12 cellular contexts compared by ENCODE assay signal in the genomic region with DNA sequence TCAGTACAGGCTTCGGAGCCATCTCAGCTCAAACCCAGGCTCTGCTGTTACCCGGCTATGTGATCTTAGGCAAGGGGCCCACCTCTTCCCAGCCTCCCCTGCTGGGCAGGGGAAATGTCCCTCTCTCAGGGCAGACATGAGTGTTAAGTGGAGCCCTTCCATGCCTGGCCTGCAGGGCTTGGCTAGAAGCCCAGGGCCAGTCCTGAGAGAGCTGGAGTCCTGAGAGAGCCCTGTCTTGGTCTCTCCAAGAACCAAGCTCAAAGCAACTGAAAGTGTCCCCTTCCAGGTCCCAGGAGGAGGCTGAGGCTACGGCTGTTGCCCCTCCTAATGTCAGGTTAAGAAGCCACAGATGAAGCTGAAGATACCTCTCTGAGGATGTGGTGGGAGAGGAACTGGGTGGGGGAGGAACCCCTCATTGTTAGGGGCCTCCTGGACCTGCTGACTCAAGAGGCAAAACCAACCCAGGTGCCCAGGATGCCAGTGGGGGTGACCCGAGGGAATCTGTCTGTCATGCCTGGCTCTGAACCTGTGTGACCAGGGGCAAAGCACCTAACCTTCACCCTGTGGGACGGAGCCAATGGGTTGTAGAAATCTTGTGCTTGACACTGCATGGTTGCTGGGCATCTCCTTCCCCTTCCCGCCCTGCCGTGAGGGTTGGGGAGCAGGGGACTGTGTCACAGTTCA. TPM values are rescaled to one million over a fixed set of nuclear protein-coding genes. Genes with fewer than 3 reads are reported as not detected.
DNase-seq lines count a peak whose midpoint lies in the region; ATAC-seq, FAIRE-seq and TF ChIP-seq lines count a peak whose summit lies in the region.
"Had no signal": no experiment of that assay in that cellular context is flagged by ENCODE, and none has a peak within 500 bp of the region (broad histone marks: within the 10 kb centered on the region; RNA-seq: fewer than 3 reads in every experiment).

No MANE protein-coding gene starts in this region.

- H3K27me3 Mint-ChIP-seq in HFFc6 (ENCODE audit: insufficient read depth): peaks cover 5% of the 10 kb centered on the region
- no peaks in the 10 kb centered on the region for H3K27me3 Mint-ChIP-seq in Calu3 (ENCODE audit: unreplicated experiment)

- in situ Hi-C loops in K562 (cut with MboI): no loop called here

- TF ChIP-seq RAD21 in K562 (CRISPR knock-in tag; conservative IDR thresholded peaks at IDR 0.05 in 1 of 2, IDR thresholded peaks at IDR 0.05 in 1 of 2): no peak

- H3K27ac ChIP-seq in K562 (ENCODE audit: extremely low read depth, low read depth, low read length): no peak overlapping the region
- H3K27ac ChIP-seq: RWPE1 had no signal

- H3K9me3 Mint-ChIP-seq in HFFc6: no peaks in the 10 kb centered on the region
- H3K9me3 Mint-ChIP-seq in Calu3 (ENCODE audit: low read depth, unreplicated experiment): no peaks in the 10 kb centered on the region
- H3K9me3 Mint-ChIP-seq: stimulated activated memory B cell treated with anti-CD40 and anti-IgM and Interleukin-4, amounts not matched to agents 10 μg/mL and 1 μg/mL and 100 μg/mL, for 72 hours had no signal

- H3K4me2 ChIP-seq in K562 (ENCODE audit: insufficient read depth, low read length): no peak overlapping the region

- H3K27me3 ChIP-seq in K562 (ENCODE audit: control insufficient read depth in 2 of 2, insufficient read depth in 2 of 2, low read length in 2 of 2): no peaks in the 10 kb centered on the region

- TF ChIP-seq CTCF in HFFc6 (IDR thresholded peaks at IDR 0.05) (peak; percentile 37), K562 (IDR thresholded peaks at IDR 0.05 in 2 of 3, conservative IDR thresholded peaks at IDR 0.05 in 1 of 3; ENCODE audit: insufficient read depth in 2 of 3, low read depth in 1 of 3, low read length in 3 of 3) (peak in 1 of 3 experiments; percentile 16; a peak in 1 of 6 replicates), Calu3 (IDR thresholded peaks at IDR 0.05; ENCODE audit: unreplicated experiment) (no peak)

- WGBS in K562 (ENCODE audit: insufficient coverage, low coverage, missing lambda C conversion rate): 70% methylated on average over 7 of the region's 7 CpGs

- no peaks in the 10 kb centered on the region for H3K9me3 ChIP-seq in K562 (replicated peaks; ENCODE audit: control insufficient read depth, insufficient read depth, low read depth, low read length)

- intact Hi-C loops in K562 (cut with micrococcal nuclease): no loop called here
- intact Hi-C loops in Calu3 (cut with micrococcal nuclease; ENCODE audit: unreplicated experiment): no loop called here

- no peak overlapping the region; the same call in 1 of the 2 replicates for H3K4me3 Mint-ChIP-seq in HFFc6
- H3K4me3 Mint-ChIP-seq in Calu3 (ENCODE audit: low read depth, unreplicated experiment): no peak overlapping the region
- H3K4me3 Mint-ChIP-seq: stimulated activated memory B cell treated with anti-CD40 and anti-IgM and Interleukin-4, amounts not matched to agents 10 μg/mL and 1 μg/mL and 100 μg/mL, for 72 hours had no signal

- peaks cover 3% of the 10 kb centered on the region for H3K9me1 ChIP-seq in K562 (ENCODE audit: control insufficient read depth, insufficient read depth, low read length)

- peak; percentile 19 for FAIRE-seq in K562 (lab: Jason Lieb, UNC)
- FAIRE-seq: keratinocyte had no signal

- CTCF ChIA-PET in K562 (lab: Yijun Ruan, JAX; ENCODE audit: low intra/inter-chr PET ratio) (no interaction called here), Calu3 (lab: Charles Lee) (interaction anchor here (0.6 to 1.2 kb wide), 3 partner anchors 16 to 273 kb away, joined by 3 read pairs; no protein-coding TSS in a partner anchor)

- no peaks in the 10 kb centered on the region; the same call in 1 of the 2 replicates for H4K20me1 ChIP-seq in K562 (replicated peaks; ENCODE audit: control insufficient read depth, insufficient read depth, low read length)

- H3K36me3 Mint-ChIP-seq in HFFc6 (ENCODE audit: low read depth) (no peaks in the 10 kb centered on the region), Calu3 (ENCODE audit: insufficient read depth, unreplicated experiment) (no peaks in the 10 kb centered on the region)
- H3K36me3 Mint-ChIP-seq: stimulated activated memory B cell treated with anti-CD40 and anti-IgM and Interleukin-4, amounts not matched to agents 10 μg/mL and 1 μg/mL and 100 μg/mL, for 72 hours had no signal

- peak; percentile 50 for DNase-seq in AG08396 (ENCODE audit: low spot score)
- DNase-seq in HFFc6: peak; percentile 32
- no peak for DNase-seq in K562 (ENCODE audit: extremely low read depth in 1 of 4, low spot score in 3 of 4)
- DNase-seq in medulla oblongata (ENCODE audit: extremely low spot score): peak; percentile 36
- no peak for DNase-seq in NCI-H146 treated with DMSO at 0.1 percent for 48 hours (lab: John Stamatoyannopoulos, UW; ENCODE audit: unreplicated experiment)
- no peak for DNase-seq in Calu3
- no peak for DNase-seq in GDM1 (lab: John Stamatoyannopoulos, UW)
- DNase-seq: effector CD4-positive, alpha-beta T cell had no signal

- H3K4me3 ChIP-seq in K562: no peak overlapping the region

- no peak for TF ChIP-seq EP300 in K562 (IDR thresholded peaks at IDR 0.05; ENCODE audit: low read length)

- no peaks in the 10 kb centered on the region for H3K79me2 ChIP-seq in K562 (ENCODE audit: control insufficient read depth, insufficient read depth, low read length)

- peak; percentile 62 for ATAC-seq in K562
- no peak for ATAC-seq in GM19328 (IDR thresholded peaks at IDR 0.05; ENCODE audit: unreplicated experiment)
- ATAC-seq: stimulated activated memory B cell treated with anti-CD40 and anti-IgM and Interleukin-4, amounts not matched to agents 10 μg/mL and 1 μg/mL and 100 μg/mL, for 72 hours had no signal

- no peak overlapping the region for H3K27ac Mint-ChIP-seq in HFFc6
- H3K27ac Mint-ChIP-seq in Calu3 (ENCODE audit: unreplicated experiment): no peak overlapping the region
- H3K27ac Mint-ChIP-seq: stimulated activated memory B cell treated with anti-CD40 and anti-IgM and Interleukin-4, amounts not matched to agents 10 μg/mL and 1 μg/mL and 100 μg/mL, for 72 hours had no signal

- H3K4me1 Mint-ChIP-seq in HFFc6 (ENCODE audit: low read depth) (peaks cover 23% of the 10 kb centered on the region), Calu3 (ENCODE audit: low read depth, unreplicated experiment) (no peaks in the 10 kb centered on the region)
- H3K4me1 Mint-ChIP-seq: stimulated activated memory B cell treated with anti-CD40 and anti-IgM and Interleukin-4, amounts not matched to agents 10 μg/mL and 1 μg/mL and 100 μg/mL, for 72 hours had no signal

- BruUV-seq in K562 (replicated peaks; lab: Mats Ljungman, UMichigan) (no TSS peak), Calu3 (replicated peaks; lab: Mats Ljungman, UMichigan) (no TSS peak)

- no peak overlapping the region for H2AFZ ChIP-seq in K562 (ENCODE audit: low read depth, low read length)

- no peak for TF ChIP-seq POLR2A in K562 (conservative IDR thresholded peaks at IDR 0.05)

- no peaks in the 10 kb centered on the region for H3K36me3 ChIP-seq in K562 (ENCODE audit: control insufficient read depth, insufficient read depth, low read length)

- H3K9ac ChIP-seq in K562 (ENCODE audit: insufficient read depth in 1 of 2, low read depth in 2 of 2, low read length in 2 of 2): peak overlapping the region in 1 of 2 experiments; percentile 59; a peak in 1 of 4 replicates

- H3K4me1 ChIP-seq in K562 (replicated peaks in 1 of 2; ENCODE audit: control insufficient read depth in 2 of 2, insufficient read depth in 2 of 2, low read length in 2 of 2): peaks cover 6 to 29% of the 10 kb centered on the region in 2 experiments; a peak in 4 of 5 replicates

- POLR2A ChIA-PET in K562 (lab: Yijun Ruan, JAX): interaction anchor here (1.0 to 2.1 kb wide), 4 partner anchors 16 to 42 kb away, joined by 3 to 7 read pairs (median 5); partner anchors contain the start of gene TMEM109

RNA-seq across cellular contexts. Expression of gene ZP1, which starts 4.2 kb away (rescaled TPM):
- total RNA-seq in HFFc6 (2021; fragmentation: NEBNext Ultra II Directional; extraction: Animal tissue kit (Norgen Biotek cat#: 25700)): under 1 TPM in 3 of 6 experiments, not detected in 3; 0.13 to 0.30 (median 0.29) TPM
- total RNA-seq in K562 (2011; cell fraction: chromatin; rRNA removed; ENCODE audit: low replicate concordance): not detected in 2 replicates
- total RNA-seq in K562 (2011; cell fraction: nucleolus; rRNA removed): not detected in 2 replicates
- total RNA-seq in K562 (2011; cell fraction: nucleoplasm; rRNA removed): not detected in 2 replicates
- total RNA-seq in K562 (2014; rRNA removed): not detected in 2 replicates
- not detected in 2 replicates for total RNA-seq in K562 (2014; rRNA removed; fragmentation: Illumina TruSeq; extraction: Trizol)
- not detected in 2 replicates for total RNA-seq in K562 (2015; rRNA removed; fragmentation: Illumina TruSeq; extraction: Trizol)
- not detected in 2 replicates for total RNA-seq in K562 (2021)
- 0.11 and 0.12 TPM in 2 replicates for polyA plus RNA-seq in K562 (2011; rRNA removed)
- 0.04 and 0.66 TPM in 2 replicates for polyA plus RNA-seq in K562 (2011; cell fraction: cytosol; rRNA removed)
- polyA plus RNA-seq in K562 (2011; cell fraction: nucleus; rRNA removed): 0.70 and 0.72 TPM in 2 replicates
- polyA plus RNA-seq in K562 (2012): 0.08 TPM in 1 of 2 replicates, not detected in the other
- not detected in 2 replicates for polyA plus RNA-seq in K562 (2014; fragmentation: Illumina TruSeq; extraction: Trizol)
- not detected for polyA plus RNA-seq in K562 (2014; fragmentation: Nextera tagmentation; extraction: Ambion mirVana)
- polyA plus RNA-seq in K562 (2014; rRNA removed): 0.15 TPM in 1 of 2 replicates, not detected in the other
- not detected in 2 replicates for polyA minus RNA-seq in K562 (2011; rRNA and poly(A)+ RNA removed)
- not detected in 2 replicates for polyA minus RNA-seq in K562 (2011; cell fraction: cytosol; rRNA and poly(A)+ RNA removed)
- 0.56 TPM in 1 of 2 replicates, not detected in the other for polyA minus RNA-seq in K562 (2011; cell fraction: nucleus; rRNA and poly(A)+ RNA removed)
- not detected in 2 replicates for total RNA-seq in Calu3 (2022)
- polyA plus RNA-seq: keratinocyte had no signal

RNA-seq across cellular contexts. Expression of gene PTGDR2, which starts 15.8 kb away (rescaled TPM):
- total RNA-seq in HFFc6 (2021; fragmentation: NEBNext Ultra II Directional; extraction: Animal tissue kit (Norgen Biotek cat#: 25700)): not detected
- 3.5 and 11.1 TPM in 2 replicates for total RNA-seq in K562 (2011; cell fraction: chromatin; rRNA removed; ENCODE audit: low replicate concordance)
- 9.9 and 14.3 TPM in 2 replicates for total RNA-seq in K562 (2011; cell fraction: nucleolus; rRNA removed)
- total RNA-seq in K562 (2011; cell fraction: nucleoplasm; rRNA removed): 7.9 and 10.4 TPM in 2 replicates
- total RNA-seq in K562 (2014; rRNA removed) (1.9 and 2.5 TPM in 2 replicates), K562 (2014; rRNA removed; fragmentation: Illumina TruSeq; extraction: Trizol) (0.64 and 0.80 TPM in 2 replicates), K562 (2015; rRNA removed; fragmentation: Illumina TruSeq; extraction: Trizol) (0.87 and 1.1 TPM in 2 replicates), K562 (2021) (2.6 and 3.0 TPM in 2 replicates), Calu3 (2022) (0.29 and 0.31 TPM in 2 replicates)
- polyA plus RNA-seq in K562 (2011; rRNA removed) (1.7 and 1.9 TPM in 2 replicates), K562 (2014; fragmentation: Illumina TruSeq; extraction: Trizol) (1.6 TPM in 2 replicates), K562 (2014; fragmentation: Nextera tagmentation; extraction: Ambion mirVana) (under 1 TPM; 0.51 to 0.55 TPM), K562 (2014; rRNA removed) (0.82 and 1.9 TPM in 2 replicates)
- polyA plus RNA-seq in K562 (2011; cell fraction: cytosol; rRNA removed): 1.8 and 5.9 TPM in 2 replicates
- 2.1 and 3.4 TPM in 2 replicates for polyA plus RNA-seq in K562 (2011; cell fraction: nucleus; rRNA removed)
- 5.2 and 7.0 TPM in 2 replicates for polyA plus RNA-seq in K562 (2012)
- polyA minus RNA-seq in K562 (2011; rRNA and poly(A)+ RNA removed): 2.3 and 3.8 TPM in 2 replicates
- polyA minus RNA-seq in K562 (2011; cell fraction: cytosol; rRNA and poly(A)+ RNA removed): 3.7 and 4.8 TPM in 2 replicates
- 2.3 and 2.7 TPM in 2 replicates for polyA minus RNA-seq in K562 (2011; cell fraction: nucleus; rRNA and poly(A)+ RNA removed)
- polyA plus RNA-seq: keratinocyte had no signal

RNA-seq across cellular contexts. Expression of gene CCDC86, which starts 29.6 kb away (rescaled TPM):
- total RNA-seq in HFFc6 (2021; fragmentation: NEBNext Ultra II Directional; extraction: Animal tissue kit (Norgen Biotek cat#: 25700)): 10 to 100 TPM; 45.4 to 66.3 (median 54.4) TPM
- 6.7 and 23.4 TPM in 2 replicates for total RNA-seq in K562 (2011; cell fraction: chromatin; rRNA removed; ENCODE audit: low replicate concordance)
- 23.4 and 23.5 TPM in 2 replicates for total RNA-seq in K562 (2011; cell fraction: nucleolus; rRNA removed)
- 19.3 and 27.0 TPM in 2 replicates for total RNA-seq in K562 (2011; cell fraction: nucleoplasm; rRNA removed)
- 85.1 and 104 TPM in 2 replicates for total RNA-seq in K562 (2014; rRNA removed)
- 7.3 and 8.6 TPM in 2 replicates for total RNA-seq in K562 (2014; rRNA removed; fragmentation: Illumina TruSeq; extraction: Trizol)
- 19.8 and 23.1 TPM in 2 replicates for total RNA-seq in K562 (2015; rRNA removed; fragmentation: Illumina TruSeq; extraction: Trizol)
- total RNA-seq in K562 (2021): 102 and 114 TPM in 2 replicates
- 25.2 and 34.9 TPM in 2 replicates for polyA plus RNA-seq in K562 (2011; rRNA removed)
- 24.0 and 47.9 TPM in 2 replicates for polyA plus RNA-seq in K562 (2011; cell fraction: cytosol; rRNA removed)
- polyA plus RNA-seq in K562 (2011; cell fraction: nucleus; rRNA removed): 132 and 234 TPM in 2 replicates
- 34.4 and 105 TPM in 2 replicates for polyA plus RNA-seq in K562 (2012)
- polyA plus RNA-seq in K562 (2014; fragmentation: Illumina TruSeq; extraction: Trizol): 90.5 and 97.8 TPM in 2 replicates
- 1 to 10 TPM; 4.6 to 6.4 TPM for polyA plus RNA-seq in K562 (2014; fragmentation: Nextera tagmentation; extraction: Ambion mirVana)
- 76.8 and 80.6 TPM in 2 replicates for polyA plus RNA-seq in K562 (2014; rRNA removed)
- polyA minus RNA-seq in K562 (2011; rRNA and poly(A)+ RNA removed): 13.3 and 14.0 TPM in 2 replicates
- 18.8 and 22.2 TPM in 2 replicates for polyA minus RNA-seq in K562 (2011; cell fraction: cytosol; rRNA and poly(A)+ RNA removed)
- 28.7 and 29.6 TPM in 2 replicates for polyA minus RNA-seq in K562 (2011; cell fraction: nucleus; rRNA and poly(A)+ RNA removed)
- total RNA-seq in Calu3 (2022): 51.5 and 58.2 TPM in 2 replicates

RNA-seq across cellular contexts. Expression of gene PRPF19, which starts 34.9 kb away (rescaled TPM):
- 10 to 100 TPM; 72.5 to 95.1 (median 89.4) TPM for total RNA-seq in HFFc6 (2021; fragmentation: NEBNext Ultra II Directional; extraction: Animal tissue kit (Norgen Biotek cat#: 25700))
- 44.6 and 81.5 TPM in 2 replicates for total RNA-seq in K562 (2011; cell fraction: chromatin; rRNA removed; ENCODE audit: low replicate concordance)
- 57.1 and 61.7 TPM in 2 replicates for total RNA-seq in K562 (2011; cell fraction: nucleolus; rRNA removed)
- total RNA-seq in K562 (2011; cell fraction: nucleoplasm; rRNA removed): 54.4 and 88.4 TPM in 2 replicates
- 93.5 and 122 TPM in 2 replicates for total RNA-seq in K562 (2014; rRNA removed)
- total RNA-seq in K562 (2014; rRNA removed; fragmentation: Illumina TruSeq; extraction: Trizol): 58.4 and 68.0 TPM in 2 replicates
- 84.9 and 89.6 TPM in 2 replicates for total RNA-seq in K562 (2015; rRNA removed; fragmentation: Illumina TruSeq; extraction: Trizol)
- total RNA-seq in K562 (2021): 193 and 208 TPM in 2 replicates
- 31.5 and 61.8 TPM in 2 replicates for polyA plus RNA-seq in K562 (2011; rRNA removed)
- 40.2 and 96.7 TPM in 2 replicates for polyA plus RNA-seq in K562 (2011; cell fraction: cytosol; rRNA removed)
- 41.7 and 70.4 TPM in 2 replicates for polyA plus RNA-seq in K562 (2011; cell fraction: nucleus; rRNA removed)
- polyA plus RNA-seq in K562 (2012): 146 and 194 TPM in 2 replicates
- polyA plus RNA-seq in K562 (2014; fragmentation: Illumina TruSeq; extraction: Trizol): 212 and 213 TPM in 2 replicates
- polyA plus RNA-seq in K562 (2014; fragmentation: Nextera tagmentation; extraction: Ambion mirVana): 10 to 100 TPM in 1 of 2 experiments, 1 to 10 TPM in 1; 9.4 to 16.5 TPM
- 73.1 and 73.2 TPM in 2 replicates for polyA plus RNA-seq in K562 (2014; rRNA removed)
- polyA minus RNA-seq in K562 (2011; rRNA and poly(A)+ RNA removed): 23.9 and 28.7 TPM in 2 replicates
- 53.3 and 75.9 TPM in 2 replicates for polyA minus RNA-seq in K562 (2011; cell fraction: cytosol; rRNA and poly(A)+ RNA removed)
- 41.1 and 43.4 TPM in 2 replicates for polyA minus RNA-seq in K562 (2011; cell fraction: nucleus; rRNA and poly(A)+ RNA removed)
- total RNA-seq in Calu3 (2022): 128 and 129 TPM in 2 replicates

RNA-seq across cellular contexts. Expression of gene TMEM109, which starts 42.4 kb away (rescaled TPM):
- 100 to 1,000 TPM in 1 of 6 experiments, 10 to 100 TPM in 5; 74.6 to 101 (median 92.5) TPM for total RNA-seq in HFFc6 (2021; fragmentation: NEBNext Ultra II Directional; extraction: Animal tissue kit (Norgen Biotek cat#: 25700))
- total RNA-seq in K562 (2011; cell fraction: chromatin; rRNA removed; ENCODE audit: low replicate concordance): 15.1 and 39.4 TPM in 2 replicates
- 48.2 and 68.0 TPM in 2 replicates for total RNA-seq in K562 (2011; cell fraction: nucleolus; rRNA removed)
- 65.5 and 90.9 TPM in 2 replicates for total RNA-seq in K562 (2011; cell fraction: nucleoplasm; rRNA removed)
- total RNA-seq in K562 (2014; rRNA removed) (26.8 and 48.2 TPM in 2 replicates), K562 (2014; rRNA removed; fragmentation: Illumina TruSeq; extraction: Trizol) (23.3 and 30.5 TPM in 2 replicates), K562 (2015; rRNA removed; fragmentation: Illumina TruSeq; extraction: Trizol) (31.3 and 32.7 TPM in 2 replicates), K562 (2021) (69.8 and 79.0 TPM in 2 replicates), Calu3 (2022) (71.2 and 78.1 TPM in 2 replicates)
- polyA plus RNA-seq in K562 (2011; rRNA removed) (16.2 and 24.9 TPM in 2 replicates), K562 (2014; fragmentation: Illumina TruSeq; extraction: Trizol) (71.3 and 83.1 TPM in 2 replicates), K562 (2014; fragmentation: Nextera tagmentation; extraction: Ambion mirVana) (10 to 100 TPM in 1 of 2 experiments, 1 to 10 TPM in 1; 9.2 to 18.3 TPM), K562 (2014; rRNA removed) (31.7 and 44.0 TPM in 2 replicates)
- polyA plus RNA-seq in K562 (2011; cell fraction: cytosol; rRNA removed): 21.6 and 39.6 TPM in 2 replicates
- 16.5 and 20.7 TPM in 2 replicates for polyA plus RNA-seq in K562 (2011; cell fraction: nucleus; rRNA removed)
- polyA plus RNA-seq in K562 (2012): 43.2 and 51.4 TPM in 2 replicates
- polyA minus RNA-seq in K562 (2011; rRNA and poly(A)+ RNA removed): 10.7 and 12.1 TPM in 2 replicates
- polyA minus RNA-seq in K562 (2011; cell fraction: cytosol; rRNA and poly(A)+ RNA removed): 20.4 and 24.0 TPM in 2 replicates
- polyA minus RNA-seq in K562 (2011; cell fraction: nucleus; rRNA and poly(A)+ RNA removed): 5.5 and 8.0 TPM in 2 replicates

Comparison
In these comparisons a context has a peak if more than half of its experiments do, and no peak if none do; other contexts are left out.
1. DNase-seq: peak in AG08396 (single experiment), HFFc6 (single experiment) and medulla oblongata (single experiment); none in K562 (0 of 4), NCI-H146 treated with DMSO at 0.1 percent for 48 hours (single experiment), Calu3 (single experiment) and GDM1 (single experiment).